3 cellular contexts compared by ENCODE assay signal in genomic region chrX:155460501-155460900, GRCh38. TPM values are rescaled to one million over a fixed set of nuclear protein-coding genes. Genes with fewer than 3 reads are reported as not detected.
"Had no signal": no experiment of that assay in that cellular context is flagged by ENCODE, and none has a peak within 500 bp of the region (broad histone marks: within the 10 kb centered on the region; RNA-seq: fewer than 3 reads in every experiment).

No MANE protein-coding gene starts in this region.

RNA-seq across cellular contexts. Expression of gene F8A3, which starts 2.1 kb away (rescaled TPM):
- total RNA-seq: ascending aorta, cardiac muscle cell, foreskin keratinocyte had no signal
